ENCODE assay signal across 24 cellular contexts in the genomic region with DNA sequence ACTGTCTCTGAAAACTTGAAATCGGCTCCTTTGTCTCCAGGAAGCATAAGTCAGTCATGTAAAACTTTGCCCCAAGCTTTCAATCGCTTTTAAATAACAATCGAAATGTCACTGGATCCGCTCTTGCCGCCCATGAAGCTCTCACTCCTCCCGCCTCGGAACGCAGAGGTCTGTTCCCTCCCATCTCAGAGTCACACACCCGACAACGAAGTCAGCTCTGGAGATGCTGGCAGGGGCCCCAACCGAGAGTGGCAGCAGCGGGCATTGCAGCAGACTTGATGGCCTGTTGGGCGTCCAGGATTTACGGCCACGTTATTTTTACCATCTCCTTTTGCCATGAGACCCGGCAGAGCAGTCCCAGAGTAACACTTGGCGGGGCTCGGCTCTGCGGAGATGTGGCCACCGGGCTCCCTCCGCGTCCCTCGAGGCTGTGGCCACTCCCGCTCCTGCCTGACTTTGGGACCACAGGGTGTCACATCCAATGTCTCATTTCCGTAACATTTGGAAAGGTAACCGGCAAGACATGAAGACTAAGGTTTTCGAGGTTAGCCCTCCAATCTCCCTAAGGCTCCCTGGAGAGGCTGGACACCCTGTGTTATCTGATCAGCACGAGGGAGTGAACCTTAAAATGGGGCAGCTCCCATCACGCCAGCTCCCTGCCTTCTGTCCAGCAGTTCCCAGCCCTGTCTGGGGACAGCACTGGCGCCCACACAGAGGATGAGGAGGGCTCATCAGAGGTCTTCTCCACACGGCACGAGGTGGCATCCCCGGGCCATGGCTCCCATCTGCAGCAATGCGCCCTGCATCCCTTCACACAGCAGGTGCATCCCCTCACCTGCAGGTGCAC.
DNase-seq lines count a peak whose midpoint lies in the region; ATAC-seq, FAIRE-seq and TF ChIP-seq lines count a peak whose summit lies in the region.
"Had no signal": no experiment of that assay in that cellular context is flagged by ENCODE, and none has a peak within 500 bp of the region (broad histone marks: within the 10 kb centered on the region; RNA-seq: fewer than 3 reads in every experiment).

No MANE protein-coding gene starts in this region.

- H2AFZ ChIP-seq in H1 (ENCODE audit: low read length), result 0 out of 2 replicates have a peak overlapping the region, but pooled peaks have one; percentile 47

- H3K79me2 ChIP-seq in H1 (ENCODE audit: control insufficient read depth in 1 of 2, insufficient read depth in 2 of 2, low read length in 2 of 2), result no peaks in the 10 kb centered on the region

- CTCF ChIA-PET in Caco-2 (lab: Charles Lee), result no interaction called here
- CTCF ChIA-PET in H1 (lab: Charles Lee; ENCODE audit: partially characterized antibody), result interaction anchor here (0.6 to 1.2 kb wide), 4 partner anchors 53 to 370 kb away, joined by 3 to 4 read pairs (median 4); no protein-coding TSS in a partner anchor

- H3K36me3 ChIP-seq in Caco-2 (ENCODE audit: control insufficient read depth, insufficient read depth, low read length), result no peaks in the 10 kb centered on the region
- H3K36me3 ChIP-seq in H7 (replicated peaks; ENCODE audit: control insufficient read depth, insufficient read depth, low read length), result no peaks in the 10 kb centered on the region
- no peaks in the 10 kb centered on the region for H3K36me3 ChIP-seq in H1 (ENCODE audit: control insufficient read depth in 2 of 4, insufficient read depth in 4 of 4, low read length in 3 of 4)

- H3K18ac ChIP-seq in H1 (ENCODE audit: extremely low read depth, low read length), result no peak overlapping the region

- 0 out of 4 replicates have a peak overlapping the region, but pooled peaks of 1 of the 2 experiments have one; percentile 6 for H3K4me2 ChIP-seq in H1 (ENCODE audit: insufficient read depth in 1 of 2, low read depth in 2 of 2, low read length in 2 of 2)
- H3K4me2 ChIP-seq: SK-N-SH had no signal

- no peak overlapping the region for H4K91ac ChIP-seq in H1 (replicated peaks; ENCODE audit: insufficient read length, low read length)

- no peak overlapping the region for H2AK5ac ChIP-seq in H1 (ENCODE audit: low read depth, low read length)

- no peaks in the 10 kb centered on the region for H3K79me1 ChIP-seq in H1 (ENCODE audit: low read depth, low read length)

- H3K27me3 Mint-ChIP-seq in Caco-2 (ENCODE audit: insufficient read depth, unreplicated experiment) (no peaks in the 10 kb centered on the region), nephron progenitor cell (ENCODE audit: low read depth, poor library complexity) (peaks cover 35% of the 10 kb centered on the region), progenitor cell of endocrine pancreas (peaks cover 22% of the 10 kb centered on the region)

- H2BK120ac ChIP-seq in H1 (replicated peaks; ENCODE audit: low read depth, low read length), result no peak overlapping the region

- H3K36me3 Mint-ChIP-seq in Caco-2 (ENCODE audit: insufficient read depth, unreplicated experiment) (peaks cover 5% of the 10 kb centered on the region), nephron progenitor cell (ENCODE audit: low read depth) (no peaks in the 10 kb centered on the region), progenitor cell of endocrine pancreas (ENCODE audit: insufficient read depth) (no peaks in the 10 kb centered on the region)
- H3K36me3 Mint-ChIP-seq: IgD-negative memory B cell had no signal

- H2BK12ac ChIP-seq in H1 (ENCODE audit: low read depth, low read length), result no peak overlapping the region; the same call in 1 of the 2 replicates

- POLR2A ChIA-PET in Caco-2 (lab: Charles Lee), result no interaction called here
- POLR2A ChIA-PET in H1 (lab: Charles Lee; ENCODE audit: partially characterized antibody), result interaction anchor here (1.1 kb wide), 1 partner anchor 10 kb away, joined by 3 read pairs; no protein-coding TSS in a partner anchor

- H4K5ac ChIP-seq in H1 (ENCODE audit: insufficient read length, low read depth, low read length), result no peak overlapping the region

- no peak overlapping the region for H3K14ac ChIP-seq in H1 (ENCODE audit: insufficient read length)

- TF ChIP-seq POLR2A in H1 (IDR thresholded peaks at IDR 0.05; ENCODE audit: control extremely low read depth in 1 of 2, low read depth in 2 of 2, low read length in 2 of 2), result no peak

- H3K4me1 ChIP-seq in Caco-2, result no peaks in the 10 kb centered on the region
- H3K4me1 ChIP-seq in H1 (replicated peaks in 1 of 4; ENCODE audit: control insufficient read depth in 3 of 4, insufficient read depth in 4 of 4, low read length in 3 of 4), result peaks cover 0 to 10% (median 5%) of the 10 kb centered on the region in 4 experiments; a peak in 4 of 7 replicates

- H3K27ac ChIP-seq in H1 (ENCODE audit: low read depth, low read length), result no peak overlapping the region

- no peak overlapping the region; the same call in 1 of the 2 replicates for H2BK15ac ChIP-seq in H1 (ENCODE audit: low read length)

- H3K9me3 ChIP-seq in Caco-2 (no peaks in the 10 kb centered on the region), H1 (ENCODE audit: insufficient read depth in 2 of 2, low read depth in 1 of 2, low read length in 1 of 2) (no peaks in the 10 kb centered on the region; a peak in 1 of 4 replicates)
- H3K9me3 ChIP-seq: SK-N-SH had no signal

- peaks cover 5% of the 10 kb centered on the region; the same call in 1 of the 2 replicates for H3K23me2 ChIP-seq in H1 (ENCODE audit: low read depth, low read length)

- no peak for TF ChIP-seq RAD21 in H1 (IDR thresholded peaks at IDR 0.05 in 1 of 2, conservative IDR thresholded peaks at IDR 0.05 in 1 of 2; ENCODE audit: low read depth in 2 of 2, low read length in 2 of 2)

- H3K56ac ChIP-seq in H1 (replicated peaks; ENCODE audit: insufficient read length, low read depth, low read length), result no peak overlapping the region

- H2BK20ac ChIP-seq in H1 (ENCODE audit: low read length), result no peak overlapping the region

- DNase-seq in Caco-2 (no peak), H7 (peak; percentile 88), H1 (ENCODE audit: low read depth in 1 of 2, low spot score in 2 of 2) (no peak), nephron progenitor cell (no peak), kidney glomerular epithelial cell (lab: John Stamatoyannopoulos, UW) (no peak), progenitor cell of endocrine pancreas (ENCODE audit: low spot score, unreplicated experiment) (no peak)
- DNase-seq: DMS79 treated with DMSO at 0.1 percent for 48 hours; GOT3; HFFc6; Karpas-422; NCI-H1048; NCI-H1436 treated with DMSO at 0.1 percent for 48 hours; NCI-H2029; NCI-H2171 treated with DMSO at 0.1 percent for 48 hours; NCI-H446; NCI-H526 treated with DMSO at 0.1 percent for 48 hours; NK-92 treated with Interleukin-12 subunit alpha and Interleukin-12 subunit beta, amount 100 ng/mL, for 24 hours; SHP77 treated with DMSO at 0.1 percent for 48 hours; SK-N-SH had no signal

- H4K8ac ChIP-seq in H1 (ENCODE audit: extremely low read depth, insufficient read depth, low read length), result no peak overlapping the region

- H3K9me3 Mint-ChIP-seq in Caco-2 (ENCODE audit: unreplicated experiment) (no peaks in the 10 kb centered on the region), nephron progenitor cell (no peaks in the 10 kb centered on the region), progenitor cell of endocrine pancreas (ENCODE audit: low read depth) (no peaks in the 10 kb centered on the region)

- no peak overlapping the region for H2BK5ac ChIP-seq in H1 (ENCODE audit: low read depth, low read length)

- no peak overlapping the region for H3K9ac ChIP-seq in H1 (replicated peaks in 1 of 4; ENCODE audit: extremely low read depth in 1 of 4, low read depth in 3 of 4, low read length in 3 of 4)
- H3K9ac ChIP-seq: SK-N-SH had no signal

- peaks cover 5% of the 10 kb centered on the region for H3K4me1 Mint-ChIP-seq in Caco-2 (ENCODE audit: low read depth, unreplicated experiment)
- peaks cover 46% of the 10 kb centered on the region for H3K4me1 Mint-ChIP-seq in nephron progenitor cell
- H3K4me1 Mint-ChIP-seq in progenitor cell of endocrine pancreas (ENCODE audit: low read depth), result peaks cover 4% of the 10 kb centered on the region
- H3K4me1 Mint-ChIP-seq: IgD-negative memory B cell had no signal

- H3K23ac ChIP-seq in H1 (ENCODE audit: insufficient read length), result no peak overlapping the region

- no peak overlapping the region for H3K4me3 Mint-ChIP-seq in Caco-2 (ENCODE audit: unreplicated experiment)
- peak overlapping the region; percentile 40 for H3K4me3 Mint-ChIP-seq in nephron progenitor cell
- no peak overlapping the region for H3K4me3 Mint-ChIP-seq in progenitor cell of endocrine pancreas (ENCODE audit: low read depth)
- H3K4me3 Mint-ChIP-seq: CD14-positive monocyte, HFFc6, IgD-negative memory B cell had no signal

- TF ChIP-seq EP300 in H1 (IDR thresholded peaks at IDR 0.05; ENCODE audit: borderline replicate concordance in 1 of 2, low read depth in 2 of 2, low read length in 2 of 2), result no peak

- no peak for FAIRE-seq in H1 (lab: Jason Lieb, UNC)
- FAIRE-seq: HTR-8/SVneo, RCC 7860 had no signal

- H3K27me3 ChIP-seq in Caco-2 (replicated peaks; ENCODE audit: control insufficient read depth, insufficient read depth, low read length) (no peaks in the 10 kb centered on the region; the same call in 1 of the 2 replicates), H7 (ENCODE audit: control insufficient read depth, insufficient read depth, low read length) (no peaks in the 10 kb centered on the region), H1 (replicated peaks in 1 of 4; ENCODE audit: control insufficient read depth in 3 of 4, extremely low read depth in 1 of 4, insufficient read depth in 3 of 4, low read length in 3 of 4) (peaks cover 0 to 5% (median 0%) of the 10 kb centered on the region in 4 experiments; a peak in 3 of 7 replicates)

- TF ChIP-seq CTCF in Caco-2 (IDR thresholded peaks at IDR 0.05; ENCODE audit: insufficient read depth in 1 of 2, low read depth in 1 of 2, low read length in 1 of 2, severe bottlenecking in 1 of 2, unreplicated experiment in 1 of 2), result no peak
- no peak for TF ChIP-seq CTCF in H1 (IDR thresholded peaks at IDR 0.05; ENCODE audit: control extremely low read depth in 1 of 3, insufficient read depth in 1 of 3, low read depth in 1 of 3, low read length in 3 of 3)
- no peak for TF ChIP-seq CTCF in nephron progenitor cell (IDR thresholded peaks at IDR 0.05)
- TF ChIP-seq CTCF in progenitor cell of endocrine pancreas (IDR thresholded peaks at IDR 0.05; ENCODE audit: unreplicated experiment), result no peak

- ATAC-seq in HG03095 (IDR thresholded peaks at IDR 0.05; ENCODE audit: unreplicated experiment), result no peak

- H3K27ac Mint-ChIP-seq in Caco-2 (ENCODE audit: unreplicated experiment) (peak overlapping the region; percentile 53), nephron progenitor cell (no peak overlapping the region), progenitor cell of endocrine pancreas (no peak overlapping the region)
- H3K27ac Mint-ChIP-seq: HFFc6, IgD-negative memory B cell had no signal

- intact Hi-C loops in Caco-2 (cut with micrococcal nuclease; ENCODE audit: unreplicated experiment), result no loop called here

- 71% methylated on average over 34 of the region's 34 CpGs; no CpG with 5 or more reads in 1 of the 2 experiments for WGBS in H1 (ENCODE audit: extremely low coverage in 1 of 2, insufficient coverage in 1 of 2, insufficient read length in 1 of 2, insufficient replicate concordance in 2 of 2, low coverage in 1 of 2, low lambda C conversion rate in 2 of 2, missing lambda C conversion rate in 1 of 2), 2 experiments

- H3K4me3 ChIP-seq in Caco-2 (ENCODE audit: low read depth, low read length) (no peak overlapping the region), H7 (ENCODE audit: insufficient read depth, low read depth, low read length) (no peak overlapping the region), H1 (ENCODE audit: extremely low read depth in 1 of 4, insufficient read depth in 2 of 4, low read depth in 3 of 4, low read length in 4 of 4) (no peak overlapping the region)

- no peaks in the 10 kb centered on the region for H4K20me1 ChIP-seq in H1 (replicated peaks in 1 of 2; ENCODE audit: control insufficient read depth in 1 of 2, insufficient read depth in 2 of 2, low read length in 2 of 2)

- BruUV-seq in Caco-2 (replicated peaks; lab: Mats Ljungman, UMichigan), result no TSS peak

- no peak overlapping the region for H3K4ac ChIP-seq in H1 (replicated peaks; ENCODE audit: insufficient read length, low read depth, low read length)
